Comparison of ENCODE assay signal across 24 cellular contexts in genomic region chr2:149235837-149236236, GRCh38.
A peak's percentile ranks its signal among the peaks of the same experiment; 100 is the strongest.
DNase-seq lines count a peak whose midpoint lies in the region; ATAC-seq, FAIRE-seq and TF ChIP-seq lines count a peak whose summit lies in the region.
"Had no signal": no experiment of that assay in that cellular context is flagged by ENCODE, and none has a peak within 500 bp of the region (broad histone marks: within the 10 kb centered on the region; RNA-seq: fewer than 3 reads in every experiment).

No MANE protein-coding gene starts in this region.

- H4K20me1 ChIP-seq in H9 (ENCODE audit: control insufficient read depth, insufficient read depth, insufficient read length), result no peaks in the 10 kb centered on the region
- H4K20me1 ChIP-seq: BLaER1 treated with 17β-estradiol and CSF1 and Interleukin-3, amounts not matched to agents 10 nM and 100 nM had no signal

- DNase-seq in left colon (no peak), small intestine (peak; percentile 86), Right ventricle myocardium inferior (ENCODE audit: missing footprints) (no peak), H9 (no peak), middle frontal gyrus (ENCODE audit: extremely low spot score, low spot score) (no peak), AML-193 (lab: John Stamatoyannopoulos, UW) (no peak)
- DNase-seq: BE2C; CD4-positive, alpha-beta T cell; CD8-positive, alpha-beta memory T cell; DMS 273 treated with DMSO at 0.1 percent for 48 hours; DMS79; EL; GDM1; HCEC 1CT had no signal

- H3K14ac ChIP-seq in H9 (ENCODE audit: insufficient read depth, low read length), result no peak overlapping the region

- H2AFZ ChIP-seq in H9 (ENCODE audit: low read length), result no peak overlapping the region

- WGBS in small intestine, 3 donors, result 10 to 28% (median 25%) methylated on average over 2 of the region's 2 CpGs
- no CpG with 5 or more reads among the region's 2 CpGs for WGBS in H9 (ENCODE audit: extremely low coverage, insufficient read length, low lambda C conversion rate)

- H3K23ac ChIP-seq in H9 (ENCODE audit: insufficient read length, low read depth, low read length), result no peak overlapping the region

- no peak overlapping the region for H3K9ac ChIP-seq in duodenal mucosa (ENCODE audit: low read depth in 1 of 2, low read length in 2 of 2)
- H3K9ac ChIP-seq in mucosa of stomach (ENCODE audit: low read length), result peak overlapping the region; percentile 26
- no peak overlapping the region for H3K9ac ChIP-seq in H9 (ENCODE audit: extremely low read depth, insufficient read length, low read length)
- H3K9ac ChIP-seq: BLaER1 treated with 17β-estradiol and CSF1 and Interleukin-3, amounts not matched to agents 10 nM and 100 nM had no signal

- peaks cover 0 to 6% (median 0%) of the 10 kb centered on the region in 3 experiments; a peak in 1 of 7 replicates for H3K36me3 Mint-ChIP-seq in H9 (ENCODE audit: insufficient read depth in 1 of 3, low read depth in 3 of 3)
- H3K36me3 Mint-ChIP-seq: CD14-positive monocyte; CD8-positive, alpha-beta memory T cell had no signal

- H3K79me1 ChIP-seq in H9 (ENCODE audit: insufficient read depth, low read depth, low read length, poor library complexity, severe bottlenecking), result no peaks in the 10 kb centered on the region

- no peak overlapping the region for H4K8ac ChIP-seq in H9 (replicated peaks; ENCODE audit: insufficient read length, low read depth, low read length)

- no peak for TF ChIP-seq CTCF in H9 (conservative IDR thresholded peaks at IDR 0.05)

- H4K5ac ChIP-seq in H9 (ENCODE audit: insufficient read length, low read depth, low read length), result no peak overlapping the region

- H3K9me3 Mint-ChIP-seq in H9, result peaks cover 3 to 5% of the 10 kb centered on the region in 2 experiments; a peak in 3 of 5 replicates
- H3K9me3 Mint-ChIP-seq: CD4-positive, alpha-beta T cell; GM23338 had no signal

- no peaks in the 10 kb centered on the region for H3K23me2 ChIP-seq in H9 (ENCODE audit: insufficient read length, low read depth, low read length, poor library complexity, severe bottlenecking)

- peak; percentile 92 for FAIRE-seq in small intestine (lab: Jason Lieb, UNC)
- FAIRE-seq: A204.1, D721Med, GM12878, H54 had no signal

- no peak overlapping the region for H3K4me3 Mint-ChIP-seq in H9
- H3K4me3 Mint-ChIP-seq: CD14-positive monocyte; CD4-positive, alpha-beta T cell; CD8-positive, alpha-beta memory T cell; GM23338 had no signal

- no peak overlapping the region for H3T11ph ChIP-seq in H9 (ENCODE audit: low read length)

- H3K27me3 ChIP-seq in duodenal mucosa (ENCODE audit: control insufficient read depth in 1 of 2, insufficient read depth in 2 of 2, low read length in 2 of 2), result no peaks in the 10 kb centered on the region
- no peaks in the 10 kb centered on the region for H3K27me3 ChIP-seq in mucosa of stomach (ENCODE audit: control insufficient read depth, insufficient read depth, low read length)
- H3K27me3 ChIP-seq in small intestine (ENCODE audit: control insufficient read depth in 2 of 2, insufficient read depth in 2 of 2, low read length in 2 of 2), result no peaks in the 10 kb centered on the region
- no peaks in the 10 kb centered on the region for H3K27me3 ChIP-seq in H9 (ENCODE audit: insufficient read depth, low read length)
- H3K27me3 ChIP-seq: BE2C; BLaER1 treated with 17β-estradiol and CSF1 and Interleukin-3, amounts not matched to agents 10 nM and 100 nM had no signal

- ATAC-seq in left colon (peak; percentile 97), Right ventricle myocardium inferior (no peak)
- ATAC-seq: GM12878, GM23338 had no signal

- intact Hi-C loops in left colon (cut with DNase I, micrococcal nuclease), result no loop called here
- intact Hi-C loops in Right ventricle myocardium inferior (cut with DNase I), result no loop called here

- no peaks in the 10 kb centered on the region for H3K79me2 ChIP-seq in H9 (ENCODE audit: insufficient read depth, low read length)

- H3K56ac ChIP-seq in H9 (ENCODE audit: insufficient read length, low read depth, low read length), result no peak overlapping the region

- peaks cover 5% of the 10 kb centered on the region in 2 experiments for H3K4me1 Mint-ChIP-seq in H9
- H3K4me1 Mint-ChIP-seq: CD14-positive monocyte; CD8-positive, alpha-beta memory T cell; GM23338 had no signal

- no peak overlapping the region for H3K27ac Mint-ChIP-seq in H9
- H3K27ac Mint-ChIP-seq: CD14-positive monocyte; CD4-positive, alpha-beta T cell; CD8-positive, alpha-beta memory T cell; GM23338 had no signal

- H3K27ac ChIP-seq in duodenal mucosa (ENCODE audit: low read depth, low read length) (no peak overlapping the region), small intestine (ENCODE audit: low read depth in 1 of 2, low read length in 1 of 2) (peak overlapping the region; percentile 52 to 81), H9 (ENCODE audit: insufficient read length, low read depth, low read length) (no peak overlapping the region)
- H3K27ac ChIP-seq: 22Rv1; BLaER1 treated with 17β-estradiol and CSF1 and Interleukin-3, amounts not matched to agents 10 nM and 100 nM had no signal

- H3K36me3 ChIP-seq in duodenal mucosa (ENCODE audit: control insufficient read depth in 1 of 2, insufficient read depth in 2 of 2, low read length in 2 of 2), result no peaks in the 10 kb centered on the region
- H3K36me3 ChIP-seq in mucosa of stomach (ENCODE audit: control insufficient read depth, insufficient read depth, low read length), result no peaks in the 10 kb centered on the region
- H3K36me3 ChIP-seq in small intestine (ENCODE audit: control insufficient read depth in 2 of 2, insufficient read depth in 2 of 2, low read length in 2 of 2), result no peaks in the 10 kb centered on the region
- H3K36me3 ChIP-seq: BE2C; BLaER1 treated with 17β-estradiol and CSF1 and Interleukin-3, amounts not matched to agents 10 nM and 100 nM had no signal

- no peak overlapping the region for H2AK5ac ChIP-seq in H9 (ENCODE audit: insufficient read length, low read length)

- H3K4me3 ChIP-seq in duodenal mucosa (ENCODE audit: low read depth in 1 of 2, low read length in 2 of 2), result peak overlapping the region; percentile 36 to 50
- no peak overlapping the region for H3K4me3 ChIP-seq in mucosa of stomach (ENCODE audit: low read length)
- no peak overlapping the region for H3K4me3 ChIP-seq in small intestine (ENCODE audit: low read depth in 1 of 2, low read length in 2 of 2)
- H3K4me3 ChIP-seq: BLaER1 treated with 17β-estradiol and CSF1 and Interleukin-3, amounts not matched to agents 10 nM and 100 nM; GM12878; GM23338 had no signal

- no peak overlapping the region for H2BK120ac ChIP-seq in H9 (ENCODE audit: low read depth, low read length, poor library complexity, severe bottlenecking)

- H3K27me3 Mint-ChIP-seq in H9 (ENCODE audit: low read depth), result no peaks in the 10 kb centered on the region

- H3K4ac ChIP-seq in H9 (ENCODE audit: low read depth, low read length), result no peak overlapping the region

- H2BK15ac ChIP-seq in H9 (ENCODE audit: low read depth, low read length), result no peak overlapping the region

- H4K91ac ChIP-seq in H9 (ENCODE audit: insufficient read length, low read depth, low read length), result no peak overlapping the region

- H3K4me1 ChIP-seq in duodenal mucosa (ENCODE audit: control insufficient read depth in 1 of 2, insufficient read depth in 2 of 2, low read length in 2 of 2) (peaks cover 20 to 25% of the 10 kb centered on the region in 2 donors), mucosa of stomach (ENCODE audit: control insufficient read depth, insufficient read depth, low read length) (peaks cover 8% of the 10 kb centered on the region), small intestine (ENCODE audit: control insufficient read depth in 2 of 2, insufficient read depth in 1 of 2, low read depth in 1 of 2, low read length in 1 of 2) (peaks cover 2 to 4% of the 10 kb centered on the region in 2 donors), H9 (ENCODE audit: insufficient read depth, low read length) (no peaks in the 10 kb centered on the region)
- H3K4me1 ChIP-seq: BE2C; BLaER1 treated with 17β-estradiol and CSF1 and Interleukin-3, amounts not matched to agents 10 nM and 100 nM had no signal

- no peak overlapping the region for H2BK5ac ChIP-seq in H9 (ENCODE audit: insufficient read length, low read length)

- no peak overlapping the region for H2BK12ac ChIP-seq in H9 (ENCODE audit: insufficient read length, low read depth, low read length)

- H3K9me3 ChIP-seq in duodenal mucosa (ENCODE audit: control insufficient read depth in 1 of 2, low read length in 2 of 2) (no peaks in the 10 kb centered on the region), mucosa of stomach (ENCODE audit: control insufficient read depth, low read length) (no peaks in the 10 kb centered on the region), small intestine (ENCODE audit: control insufficient read depth, low read depth) (no peaks in the 10 kb centered on the region), H9 (ENCODE audit: control insufficient read depth, low read depth, low read length) (no peaks in the 10 kb centered on the region)
- H3K9me3 ChIP-seq: BE2C; BLaER1 treated with 17β-estradiol and CSF1 and Interleukin-3, amounts not matched to agents 10 nM and 100 nM had no signal

- H3K4me2 ChIP-seq in H9 (ENCODE audit: insufficient read depth, insufficient read length, low read length), result no peak overlapping the region
- H3K4me2 ChIP-seq: BLaER1 treated with 17β-estradiol and CSF1 and Interleukin-3, amounts not matched to agents 10 nM and 100 nM; GM23338 had no signal

- H3K18ac ChIP-seq in H9 (ENCODE audit: insufficient read length, low read depth, low read length), result no peak overlapping the region

- no peak overlapping the region for H2BK20ac ChIP-seq in H9 (ENCODE audit: low read depth, low read length, poor library complexity, severe bottlenecking)

Comparison
In these comparisons a context has a peak if more than half of its experiments do, and no peak if none do; other contexts are left out.
1. H3K27ac ChIP-seq: peak in small intestine (2 of 2); none in duodenal mucosa (single experiment) and H9 (single experiment).
2. H3K4me3 ChIP-seq: peak in duodenal mucosa (2 of 2); none in mucosa of stomach (single experiment) and small intestine (0 of 2).